In the genomic region with DNA sequence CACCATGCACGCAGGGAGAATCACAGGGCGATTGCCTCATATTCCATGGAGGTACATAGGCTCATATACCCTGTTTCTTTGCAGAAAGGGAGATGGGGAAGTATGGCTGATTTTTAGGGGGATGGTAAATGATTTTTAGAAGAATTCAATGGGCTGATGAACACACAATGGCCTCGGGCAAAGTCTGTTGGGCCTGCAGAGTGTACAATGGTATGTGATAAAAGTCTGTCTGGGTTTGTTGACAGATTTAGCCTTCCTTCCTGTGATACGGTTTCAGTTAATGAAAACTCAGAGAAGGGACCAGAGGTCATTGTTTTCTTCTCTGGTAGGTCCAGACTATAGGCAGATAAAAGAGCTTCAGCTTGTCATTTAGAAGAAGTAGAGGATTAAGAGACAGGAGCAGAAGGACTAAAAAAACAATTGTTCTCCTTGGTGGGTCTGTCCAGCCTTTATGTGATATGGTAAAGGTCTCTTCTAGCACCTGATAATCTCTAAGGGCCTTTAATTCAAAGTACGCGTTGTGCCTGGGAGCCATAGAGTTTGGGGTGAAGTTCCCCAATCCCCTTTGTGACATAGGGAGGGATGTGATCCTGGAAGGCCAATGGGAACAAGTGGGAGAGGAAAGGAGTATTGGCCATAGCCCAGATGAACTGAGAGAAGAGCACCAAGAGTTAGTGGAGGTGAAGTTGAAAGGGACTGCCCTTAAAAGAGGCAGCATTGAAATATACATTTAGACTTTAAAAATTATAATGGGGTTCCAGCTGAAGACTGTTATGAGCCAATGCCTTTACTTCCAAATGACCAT, we compare ENCODE assay signal across 1 cellular context.
TF ChIP-seq lines count a peak whose summit lies in the region.

No MANE protein-coding gene starts in this region.

TF ChIP-seq in HepG2, 621 proteins besides CTCF, POLR2A, EP300 and RAD21 (continued from another document and continues in another):
- 0 out of 2 replicates have a peak, but pooled peaks have one; percentile 54 for TF ChIP-seq ZNF34 (CRISPR knock-in tag; IDR thresholded peaks at IDR 0.05; ENCODE audit: borderline replicate concordance)
- TF ChIP-seq ATF7 (IDR thresholded peaks at IDR 0.05): no peak
- TF ChIP-seq ATF7 (CRISPR knock-in tag; IDR thresholded peaks at IDR 0.05): no peak; the same call in 1 of the 2 replicates
- TF ChIP-seq ZNF644 (CRISPR knock-in tag; IDR thresholded peaks at IDR 0.05; ENCODE audit: low read depth): peak; percentile 74; the same call in 1 of the 2 replicates
- TF ChIP-seq TARDBP (CRISPR knock-in tag; IDR thresholded peaks at IDR 0.05): peak; percentile 87
- TF ChIP-seq, protein P1, sequence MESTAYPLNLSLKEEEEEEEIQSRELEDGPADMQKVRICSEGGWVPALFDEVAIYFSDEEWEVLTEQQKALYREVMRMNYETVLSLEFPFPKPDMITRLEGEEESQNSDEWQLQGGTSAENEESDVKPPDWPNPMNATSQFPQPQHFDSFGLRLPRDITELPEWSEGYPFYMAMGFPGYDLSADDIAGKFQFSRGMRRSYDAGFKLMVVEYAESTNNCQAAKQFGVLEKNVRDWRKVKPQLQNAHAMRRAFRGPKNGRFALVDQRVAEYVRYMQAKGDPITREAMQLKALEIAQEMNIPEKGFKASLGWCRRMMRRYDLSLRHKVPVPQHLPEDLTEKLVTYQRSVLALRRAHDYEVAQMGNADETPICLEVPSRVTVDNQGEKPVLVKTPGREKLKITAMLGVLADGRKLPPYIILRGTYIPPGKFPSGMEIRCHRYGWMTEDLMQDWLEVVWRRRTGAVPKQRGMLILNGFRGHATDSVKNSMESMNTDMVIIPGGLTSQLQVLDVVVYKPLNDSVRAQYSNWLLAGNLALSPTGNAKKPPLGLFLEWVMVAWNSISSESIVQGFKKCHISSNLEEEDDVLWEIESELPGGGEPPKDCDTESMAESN (CRISPR knock-in tag; conservative IDR thresholded peaks at IDR 0.05): peak; percentile 23; the same call in 1 of the 2 replicates
- TF ChIP-seq PRDM10 (CRISPR knock-in tag; IDR thresholded peaks at IDR 0.05; ENCODE audit: low read depth): no peak
- no peak for TF ChIP-seq ZBTB8A (CRISPR knock-in tag; IDR thresholded peaks at IDR 0.05; ENCODE audit: borderline replicate concordance, low read depth)
- TF ChIP-seq, protein P2, sequence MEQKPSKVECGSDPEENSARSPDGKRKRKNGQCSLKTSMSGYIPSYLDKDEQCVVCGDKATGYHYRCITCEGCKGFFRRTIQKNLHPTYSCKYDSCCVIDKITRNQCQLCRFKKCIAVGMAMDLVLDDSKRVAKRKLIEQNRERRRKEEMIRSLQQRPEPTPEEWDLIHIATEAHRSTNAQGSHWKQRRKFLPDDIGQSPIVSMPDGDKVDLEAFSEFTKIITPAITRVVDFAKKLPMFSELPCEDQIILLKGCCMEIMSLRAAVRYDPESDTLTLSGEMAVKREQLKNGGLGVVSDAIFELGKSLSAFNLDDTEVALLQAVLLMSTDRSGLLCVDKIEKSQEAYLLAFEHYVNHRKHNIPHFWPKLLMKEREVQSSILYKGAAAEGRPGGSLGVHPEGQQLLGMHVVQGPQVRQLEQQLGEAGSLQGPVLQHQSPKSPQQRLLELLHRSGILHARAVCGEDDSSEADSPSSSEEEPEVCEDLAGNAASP (CRISPR knock-in tag; IDR thresholded peaks at IDR 0.05; ENCODE audit: borderline replicate concordance): peak; percentile 42; the same call in 1 of the 2 replicates
- TF ChIP-seq, protein P3, sequence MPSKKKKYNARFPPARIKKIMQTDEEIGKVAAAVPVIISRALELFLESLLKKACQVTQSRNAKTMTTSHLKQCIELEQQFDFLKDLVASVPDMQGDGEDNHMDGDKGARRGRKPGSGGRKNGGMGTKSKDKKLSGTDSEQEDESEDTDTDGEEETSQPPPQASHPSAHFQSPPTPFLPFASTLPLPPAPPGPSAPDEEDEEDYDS (CRISPR knock-in tag; IDR thresholded peaks at IDR 0.05): peak; percentile 89
- TF ChIP-seq ZBTB37 (CRISPR knock-in tag; IDR thresholded peaks at IDR 0.05): no peak
- no peak for TF ChIP-seq ZNF18 (CRISPR knock-in tag; IDR thresholded peaks at IDR 0.05; ENCODE audit: insufficient replicate concordance)
- no peak for TF ChIP-seq EED (CRISPR knock-in tag; IDR thresholded peaks at IDR 0.05)
- TF ChIP-seq, protein P4, sequence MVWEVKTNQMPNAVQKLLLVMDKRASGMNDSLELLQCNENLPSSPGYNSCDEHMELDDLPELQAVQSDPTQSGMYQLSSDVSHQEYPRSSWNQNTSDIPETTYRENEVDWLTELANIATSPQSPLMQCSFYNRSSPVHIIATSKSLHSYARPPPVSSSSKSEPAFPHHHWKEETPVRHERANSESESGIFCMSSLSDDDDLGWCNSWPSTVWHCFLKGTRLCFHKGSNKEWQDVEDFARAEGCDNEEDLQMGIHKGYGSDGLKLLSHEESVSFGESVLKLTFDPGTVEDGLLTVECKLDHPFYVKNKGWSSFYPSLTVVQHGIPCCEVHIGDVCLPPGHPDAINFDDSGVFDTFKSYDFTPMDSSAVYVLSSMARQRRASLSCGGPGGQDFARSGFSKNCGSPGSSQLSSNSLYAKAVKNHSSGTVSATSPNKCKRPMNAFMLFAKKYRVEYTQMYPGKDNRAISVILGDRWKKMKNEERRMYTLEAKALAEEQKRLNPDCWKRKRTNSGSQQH (CRISPR knock-in tag; IDR thresholded peaks at IDR 0.05; ENCODE audit: low read depth): no peak
- TF ChIP-seq U2AF1 (optimal IDR thresholded peaks at IDR 0.05; ENCODE audit: low read depth, low read length): no peak
- no peak for TF ChIP-seq THAP9 (CRISPR knock-in tag; IDR thresholded peaks at IDR 0.05; ENCODE audit: borderline replicate concordance)
- no peak for TF ChIP-seq MAFK (conservative IDR thresholded peaks at IDR 0.05 in 1 of 2, IDR thresholded peaks at IDR 0.05 in 1 of 2; ENCODE audit: low read length in 2 of 2)
- no peak for TF ChIP-seq ZNF562 (CRISPR knock-in tag; IDR thresholded peaks at IDR 0.05; ENCODE audit: borderline replicate concordance)
- TF ChIP-seq NFE2L1 (CRISPR knock-in tag; IDR thresholded peaks at IDR 0.05; ENCODE audit: borderline replicate concordance): no peak
- TF ChIP-seq HNRNPK (IDR thresholded peaks at IDR 0.05; ENCODE audit: low read depth, low read length, poor library complexity, severe bottlenecking): peak; percentile 23
- TF ChIP-seq ZNF704 (CRISPR knock-in tag; IDR thresholded peaks at IDR 0.05; ENCODE audit: borderline replicate concordance): no peak
- no peak for TF ChIP-seq ZNF121 (CRISPR knock-in tag; IDR thresholded peaks at IDR 0.05)
- TF ChIP-seq, protein P5, sequence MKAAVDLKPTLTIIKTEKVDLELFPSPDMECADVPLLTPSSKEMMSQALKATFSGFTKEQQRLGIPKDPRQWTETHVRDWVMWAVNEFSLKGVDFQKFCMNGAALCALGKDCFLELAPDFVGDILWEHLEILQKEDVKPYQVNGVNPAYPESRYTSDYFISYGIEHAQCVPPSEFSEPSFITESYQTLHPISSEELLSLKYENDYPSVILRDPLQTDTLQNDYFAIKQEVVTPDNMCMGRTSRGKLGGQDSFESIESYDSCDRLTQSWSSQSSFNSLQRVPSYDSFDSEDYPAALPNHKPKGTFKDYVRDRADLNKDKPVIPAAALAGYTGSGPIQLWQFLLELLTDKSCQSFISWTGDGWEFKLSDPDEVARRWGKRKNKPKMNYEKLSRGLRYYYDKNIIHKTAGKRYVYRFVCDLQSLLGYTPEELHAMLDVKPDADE (CRISPR knock-in tag; IDR thresholded peaks at IDR 0.05): no peak
- TF ChIP-seq, protein P6, sequence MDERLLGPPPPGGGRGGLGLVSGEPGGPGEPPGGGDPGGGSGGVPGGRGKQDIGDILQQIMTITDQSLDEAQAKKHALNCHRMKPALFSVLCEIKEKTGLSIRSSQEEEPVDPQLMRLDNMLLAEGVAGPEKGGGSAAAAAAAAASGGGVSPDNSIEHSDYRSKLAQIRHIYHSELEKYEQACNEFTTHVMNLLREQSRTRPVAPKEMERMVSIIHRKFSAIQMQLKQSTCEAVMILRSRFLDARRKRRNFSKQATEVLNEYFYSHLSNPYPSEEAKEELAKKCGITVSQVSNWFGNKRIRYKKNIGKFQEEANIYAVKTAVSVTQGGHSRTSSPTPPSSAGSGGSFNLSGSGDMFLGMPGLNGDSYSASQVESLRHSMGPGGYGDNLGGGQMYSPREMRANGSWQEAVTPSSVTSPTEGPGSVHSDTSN (CRISPR knock-in tag; IDR thresholded peaks at IDR 0.05): no peak
- peak; percentile 82; the same call in 1 of the 2 replicates for TF ChIP-seq PPARG (CRISPR knock-in tag; conservative IDR thresholded peaks at IDR 0.05)
- peak; percentile 62 for TF ChIP-seq SAP130 (CRISPR knock-in tag; IDR thresholded peaks at IDR 0.05; ENCODE audit: low read depth)
- TF ChIP-seq ZNF292 (CRISPR knock-in tag; IDR thresholded peaks at IDR 0.05; ENCODE audit: borderline replicate concordance, low read depth): peak; percentile 66; the same call in 1 of the 2 replicates
- TF ChIP-seq ZFP91 (CRISPR knock-in tag; IDR thresholded peaks at IDR 0.05; ENCODE audit: borderline replicate concordance): no peak
- no peak for TF ChIP-seq GZF1 (CRISPR knock-in tag; IDR thresholded peaks at IDR 0.05)
